ENCODE assay signal across 19 cellular contexts in the genomic region with DNA sequence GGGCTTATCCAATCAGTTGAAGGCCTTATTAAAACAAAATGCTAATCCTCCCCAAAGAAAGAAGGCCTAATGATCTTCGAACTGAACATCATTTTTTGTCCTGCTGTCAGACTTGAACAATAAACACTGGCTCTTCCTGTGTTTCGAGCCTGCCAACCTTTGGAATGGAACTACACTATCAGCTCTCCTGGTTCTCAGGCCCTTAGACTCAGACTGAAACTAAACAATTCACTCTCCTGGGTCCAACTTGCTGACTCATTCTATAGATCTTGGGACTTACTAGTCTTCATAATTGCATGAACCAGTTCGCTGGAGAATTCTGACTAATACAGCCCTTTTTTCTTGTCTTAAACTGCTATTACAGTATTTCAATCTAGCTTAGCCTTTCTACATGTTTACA.
DNase-seq lines count a peak whose midpoint lies in the region; ATAC-seq and TF ChIP-seq lines count a peak whose summit lies in the region.
"Had no signal": no experiment of that assay in that cellular context is flagged by ENCODE, and none has a peak within 500 bp of the region (broad histone marks: within the 10 kb centered on the region; RNA-seq: fewer than 3 reads in every experiment).

No MANE protein-coding gene starts in this region.

- no TSS peak for BruUV-seq in IMR-90 (replicated peaks; lab: Mats Ljungman, UMichigan)

- in situ Hi-C loops in IMR-90 (cut with MboI; ENCODE audit: low sequenced_read_pairs): no loop called here

- no peak overlapping the region for H4K5ac ChIP-seq in IMR-90 (ENCODE audit: low read depth, low read length)

- no peak overlapping the region for H3K14ac ChIP-seq in IMR-90 (replicated peaks; ENCODE audit: low read depth, low read length)

- H2AK9ac ChIP-seq in IMR-90 (replicated peaks; ENCODE audit: low read depth, low read length, poor library complexity): no peak overlapping the region

- no peak overlapping the region for H2AFZ ChIP-seq in IMR-90 (replicated peaks; ENCODE audit: low read length, poor library complexity)

- H3K27ac ChIP-seq in IMR-90 (ENCODE audit: insufficient read depth, low read length): no peak overlapping the region
- H3K27ac ChIP-seq in uterus: no peak overlapping the region
- H3K27ac ChIP-seq: C4-2B, KMS-11, thyroid gland had no signal

- POLR2A ChIA-PET in IMR-90 (lab: Charles Lee; ENCODE audit: unreplicated experiment): no interaction called here

- H4K91ac ChIP-seq in IMR-90 (ENCODE audit: insufficient read depth, low read depth, low read length): no peak overlapping the region

- no peak overlapping the region for H4K8ac ChIP-seq in IMR-90 (ENCODE audit: low read depth in 2 of 2, low read length in 2 of 2)

- H3K27me3 ChIP-seq in IMR-90 (ENCODE audit: control insufficient read depth, insufficient read depth, low read length) (no peaks in the 10 kb centered on the region), uterus (no peaks in the 10 kb centered on the region)
- H3K27me3 ChIP-seq: thyroid gland had no signal

- ATAC-seq in IMR-90 (ENCODE audit: low read depth): no peak
- ATAC-seq: sciatic nerve had no signal

- no peak overlapping the region for H3K9ac ChIP-seq in IMR-90 (ENCODE audit: low read depth, low read length)
- H3K9ac ChIP-seq: KMS-11 had no signal

- H3K56ac ChIP-seq in IMR-90 (ENCODE audit: extremely low read depth, insufficient read depth, low read length): no peak overlapping the region

- H2BK20ac ChIP-seq in IMR-90 (ENCODE audit: low read depth, low read length): no peak overlapping the region

- CTCF ChIA-PET in IMR-90 (lab: Yijun Ruan, JAX): no interaction called here

- WGBS in IMR-90 (ENCODE audit: extremely low coverage in 2 of 2, insufficient read length in 1 of 2), 2 experiments: 33% methylated on average over 1 of the region's 3 CpGs; no CpG with 5 or more reads in 1 of the 2 experiments

- TF ChIP-seq CTCF in IMR-90 (conservative IDR thresholded peaks at IDR 0.05; ENCODE audit: low read depth, low read length): no peak
- no peak for TF ChIP-seq CTCF in fibroblast of the aortic adventitia (IDR thresholded peaks at IDR 0.05; ENCODE audit: insufficient read depth, low read length)
- no peak for TF ChIP-seq CTCF in uterus (IDR thresholded peaks at IDR 0.05)

- no peaks in the 10 kb centered on the region for H3K79me1 ChIP-seq in IMR-90 (ENCODE audit: low read depth in 1 of 2, low read length in 2 of 2)

- H3K9me3 ChIP-seq in IMR-90 (ENCODE audit: control insufficient read depth, insufficient read depth, low read length) (no peaks in the 10 kb centered on the region), uterus (no peaks in the 10 kb centered on the region)
- H3K9me3 ChIP-seq: thyroid gland had no signal

- H2BK120ac ChIP-seq in IMR-90 (ENCODE audit: low read depth, low read length): no peak overlapping the region

- no peak overlapping the region for H3K4me3 ChIP-seq in IMR-90 (ENCODE audit: insufficient read depth, low read depth, low read length)
- no peak overlapping the region for H3K4me3 ChIP-seq in fibroblast of the aortic adventitia (ENCODE audit: low read depth, low read length)
- no peak overlapping the region for H3K4me3 ChIP-seq in uterus
- H3K4me3 ChIP-seq: lung, thyroid gland had no signal

- DNase-seq in EH (ENCODE audit: low read depth) (peak; percentile 33), IMR-90 (peak; percentile 54), astrocyte of the hippocampus (ENCODE audit: low read depth, low spot score) (peak; percentile 14), fibroblast of the aortic adventitia (ENCODE audit: low read depth) (peak; percentile 69), uterus (no peak), NCI-H1105 (lab: John Stamatoyannopoulos, UW) (no peak), NCI-H1092 treated with DMSO at 0.1 percent for 48 hours (lab: John Stamatoyannopoulos, UW) (no peak)
- DNase-seq in activated CD4-positive, alpha-beta T cell treated with anti-CD3 and anti-CD28 coated beads, Interleukin-2, amount 50 U/mL, for 48 hours: no peak
- DNase-seq: activated CD4-positive, alpha-beta T cell treated with anti-CD3 and anti-CD28 coated beads, Interleukin-2, amount 50 U/mL, for 1 hour; effector CD4-positive, alpha-beta T cell; erythroblast; NCI-H1930; NCI-H69; stimulated activated CD4-positive, alpha-beta T cell treated with anti-CD3 and anti-CD28 coated beads, Interleukin-15, amount 100 ng/mL, for 24 hours; thyroid gland had no signal

- no peak overlapping the region for H2BK15ac ChIP-seq in IMR-90 (ENCODE audit: low read depth, low read length)

- TF ChIP-seq RAD21 in IMR-90 (IDR thresholded peaks at IDR 0.05; ENCODE audit: low read length): no peak

- H3K36me3 ChIP-seq in IMR-90 (ENCODE audit: control insufficient read depth, insufficient read depth, low read length) (no peaks in the 10 kb centered on the region), uterus (no peaks in the 10 kb centered on the region)
- H3K36me3 ChIP-seq: thyroid gland had no signal

- H3K18ac ChIP-seq in IMR-90 (ENCODE audit: low read depth, low read length): no peak overlapping the region

- dilution Hi-C loops in IMR-90 (cut with HindIII; ENCODE audit: low sequenced_read_pairs, unreplicated experiment): no loop called here

- no peaks in the 10 kb centered on the region for H3K9me1 ChIP-seq in IMR-90 (ENCODE audit: insufficient read depth, low read length)

- no peak overlapping the region for H2AK5ac ChIP-seq in IMR-90 (ENCODE audit: low read depth, low read length)

- H3K23ac ChIP-seq in IMR-90 (ENCODE audit: low read depth, low read length): no peak overlapping the region

- H4K20me1 ChIP-seq in IMR-90 (ENCODE audit: insufficient read depth, low read length): no peaks in the 10 kb centered on the region

- no peak overlapping the region for H3K4me2 ChIP-seq in IMR-90 (ENCODE audit: low read depth, low read length)
- H3K4me2 ChIP-seq: KMS-11 had no signal

- no peak overlapping the region for H3K4ac ChIP-seq in IMR-90 (ENCODE audit: low read depth, low read length)

- TF ChIP-seq POLR2A in IMR-90 (IDR thresholded peaks at IDR 0.05; ENCODE audit: low read depth, low read length) (no peak), uterus (IDR thresholded peaks at IDR 0.05) (no peak)

- H3K4me1 ChIP-seq in IMR-90 (ENCODE audit: control insufficient read depth, insufficient read depth, low read length) (no peaks in the 10 kb centered on the region), uterus (no peaks in the 10 kb centered on the region)
- H3K4me1 ChIP-seq: thyroid gland had no signal

- H2BK5ac ChIP-seq in IMR-90 (ENCODE audit: low read depth, low read length, poor library complexity, severe bottlenecking): no peak overlapping the region

- intact Hi-C loops in IMR-90 (cut with micrococcal nuclease) (no loop called here), uterus (cut with DNase I; ENCODE audit: low total_unique reads) (no loop called here)

TF ChIP-seq in IMR-90, 13 proteins besides CTCF, POLR2A, EP300 and RAD21:
- TF ChIP-seq CHD1 (IDR thresholded peaks at IDR 0.05; ENCODE audit: low read depth, low read length) (no peak), FOS (IDR thresholded peaks at IDR 0.05; ENCODE audit: low read depth, low read length) (no peak), SMC3 (IDR thresholded peaks at IDR 0.05; ENCODE audit: low read depth, low read length) (no peak), CEBPB (IDR thresholded peaks at IDR 0.05; ENCODE audit: low read depth, low read length) (no peak), RCOR1 (IDR thresholded peaks at IDR 0.05; ENCODE audit: insufficient replicate concordance, low read length) (no peak), MAZ (IDR thresholded peaks at IDR 0.05; ENCODE audit: borderline replicate concordance, low read depth, low read length) (no peak), NFE2L2 (IDR thresholded peaks at IDR 0.05; ENCODE audit: low read depth, low read length) (peak; percentile 39; the same call in 1 of the 2 replicates)
- TF ChIP-seq, protein P1, sequence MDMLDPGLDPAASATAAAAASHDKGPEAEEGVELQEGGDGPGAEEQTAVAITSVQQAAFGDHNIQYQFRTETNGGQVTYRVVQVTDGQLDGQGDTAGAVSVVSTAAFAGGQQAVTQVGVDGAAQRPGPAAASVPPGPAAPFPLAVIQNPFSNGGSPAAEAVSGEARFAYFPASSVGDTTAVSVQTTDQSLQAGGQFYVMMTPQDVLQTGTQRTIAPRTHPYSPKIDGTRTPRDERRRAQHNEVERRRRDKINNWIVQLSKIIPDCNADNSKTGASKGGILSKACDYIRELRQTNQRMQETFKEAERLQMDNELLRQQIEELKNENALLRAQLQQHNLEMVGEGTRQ (IDR thresholded peaks at IDR 0.05; ENCODE audit: low read depth, low read length): no peak
- TF ChIP-seq, protein P2, sequence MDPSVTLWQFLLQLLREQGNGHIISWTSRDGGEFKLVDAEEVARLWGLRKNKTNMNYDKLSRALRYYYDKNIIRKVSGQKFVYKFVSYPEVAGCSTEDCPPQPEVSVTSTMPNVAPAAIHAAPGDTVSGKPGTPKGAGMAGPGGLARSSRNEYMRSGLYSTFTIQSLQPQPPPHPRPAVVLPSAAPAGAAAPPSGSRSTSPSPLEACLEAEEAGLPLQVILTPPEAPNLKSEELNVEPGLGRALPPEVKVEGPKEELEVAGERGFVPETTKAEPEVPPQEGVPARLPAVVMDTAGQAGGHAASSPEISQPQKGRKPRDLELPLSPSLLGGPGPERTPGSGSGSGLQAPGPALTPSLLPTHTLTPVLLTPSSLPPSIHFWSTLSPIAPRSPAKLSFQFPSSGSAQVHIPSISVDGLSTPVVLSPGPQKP (IDR thresholded peaks at IDR 0.05; ENCODE audit: borderline replicate concordance, low read depth, low read length): no peak

Comparison
In these comparisons a context has a peak if more than half of its experiments do, and no peak if none do; other contexts are left out.
1. DNase-seq: peak in EH (single experiment), IMR-90 (single experiment), astrocyte of the hippocampus (single experiment) and fibroblast of the aortic adventitia (single experiment); none in uterus (0 of 2), activated CD4-positive, alpha-beta T cell treated with anti-CD3 and anti-CD28 coated beads, Interleukin-2, amount 50 U/mL, for 48 hours (0 of 2), NCI-H1105 (single experiment) and NCI-H1092 treated with DMSO at 0.1 percent for 48 hours (single experiment).